13 cellular contexts compared by ENCODE assay signal in genomic region chr17:75838410-75838809, GRCh38.
"Had no signal": no experiment of that assay in that cellular context is flagged by ENCODE, and none has a peak within 500 bp of the region (broad histone marks: within the 10 kb centered on the region; RNA-seq: fewer than 3 reads in every experiment).

No MANE protein-coding gene starts in this region.

- H3K4me3 ChIP-seq: body of pancreas, psoas muscle, transverse colon had no signal

- H3K36me3 ChIP-seq: transverse colon had no signal

- H3K9me3 ChIP-seq: body of pancreas, psoas muscle, transverse colon had no signal

- H3K27ac ChIP-seq: body of pancreas, foreskin keratinocyte, psoas muscle, transverse colon had no signal

- H3K9me3 Mint-ChIP-seq: activated CD8-positive, alpha-beta T cell treated with anti-CD3 and anti-CD28 coated beads for 36 hours; activated naive CD8-positive, alpha-beta T cell treated with anti-CD3 and anti-CD28 coated beads for 36 hours; stimulated activated naive B cell treated with anti-CD40 and anti-IgM and Interleukin-4, amounts not matched to agents 10 μg/mL and 1 μg/mL and 100 μg/mL, for 72 hours had no signal

- H3K27ac Mint-ChIP-seq: stimulated activated naive B cell treated with anti-CD40 and anti-IgM and Interleukin-4, amounts not matched to agents 10 μg/mL and 1 μg/mL and 100 μg/mL, for 72 hours had no signal

- H3K27me3 Mint-ChIP-seq: activated CD4-positive, alpha-beta T cell treated with anti-CD3 and anti-CD28 coated beads for 36 hours; activated CD8-positive, alpha-beta T cell treated with anti-CD3 and anti-CD28 coated beads for 36 hours; activated naive CD8-positive, alpha-beta T cell treated with anti-CD3 and anti-CD28 coated beads for 36 hours; stimulated activated naive B cell treated with anti-CD40 and anti-IgM and Interleukin-4, amounts not matched to agents 10 μg/mL and 1 μg/mL and 100 μg/mL, for 72 hours had no signal

- H3K27me3 ChIP-seq: body of pancreas, foreskin keratinocyte, transverse colon had no signal

- H3K4me1 ChIP-seq: body of pancreas, foreskin keratinocyte, psoas muscle, transverse colon had no signal

- DNase-seq: activated CD4-positive, alpha-beta T cell treated with anti-CD3 and anti-CD28 coated beads for 36 hours; activated CD8-positive, alpha-beta T cell treated with anti-CD3 and anti-CD28 coated beads for 36 hours; activated naive CD8-positive, alpha-beta T cell treated with anti-CD3 and anti-CD28 coated beads for 36 hours; amygdala; body of pancreas; effector CD8-positive, alpha-beta T cell; foreskin keratinocyte; glutamatergic neuron; psoas muscle; stimulated activated naive B cell treated with anti-CD40 and anti-IgM and Interleukin-4, amounts not matched to agents 10 μg/mL and 1 μg/mL and 100 μg/mL, for 72 hours; substantia nigra; T-helper 2 cell; transverse colon had no signal

- ATAC-seq: activated CD4-positive, alpha-beta T cell treated with anti-CD3 and anti-CD28 coated beads for 36 hours; activated CD8-positive, alpha-beta T cell treated with anti-CD3 and anti-CD28 coated beads for 36 hours; body of pancreas; foreskin keratinocyte; psoas muscle; stimulated activated naive B cell treated with anti-CD40 and anti-IgM and Interleukin-4, amounts not matched to agents 10 μg/mL and 1 μg/mL and 100 μg/mL, for 72 hours had no signal

- H3K4me3 Mint-ChIP-seq: activated CD4-positive, alpha-beta T cell treated with anti-CD3 and anti-CD28 coated beads for 36 hours; activated CD8-positive, alpha-beta T cell treated with anti-CD3 and anti-CD28 coated beads for 36 hours; activated naive CD8-positive, alpha-beta T cell treated with anti-CD3 and anti-CD28 coated beads for 36 hours; stimulated activated naive B cell treated with anti-CD40 and anti-IgM and Interleukin-4, amounts not matched to agents 10 μg/mL and 1 μg/mL and 100 μg/mL, for 72 hours had no signal
